1 cellular context compared by ENCODE assay signal in the genomic region with DNA sequence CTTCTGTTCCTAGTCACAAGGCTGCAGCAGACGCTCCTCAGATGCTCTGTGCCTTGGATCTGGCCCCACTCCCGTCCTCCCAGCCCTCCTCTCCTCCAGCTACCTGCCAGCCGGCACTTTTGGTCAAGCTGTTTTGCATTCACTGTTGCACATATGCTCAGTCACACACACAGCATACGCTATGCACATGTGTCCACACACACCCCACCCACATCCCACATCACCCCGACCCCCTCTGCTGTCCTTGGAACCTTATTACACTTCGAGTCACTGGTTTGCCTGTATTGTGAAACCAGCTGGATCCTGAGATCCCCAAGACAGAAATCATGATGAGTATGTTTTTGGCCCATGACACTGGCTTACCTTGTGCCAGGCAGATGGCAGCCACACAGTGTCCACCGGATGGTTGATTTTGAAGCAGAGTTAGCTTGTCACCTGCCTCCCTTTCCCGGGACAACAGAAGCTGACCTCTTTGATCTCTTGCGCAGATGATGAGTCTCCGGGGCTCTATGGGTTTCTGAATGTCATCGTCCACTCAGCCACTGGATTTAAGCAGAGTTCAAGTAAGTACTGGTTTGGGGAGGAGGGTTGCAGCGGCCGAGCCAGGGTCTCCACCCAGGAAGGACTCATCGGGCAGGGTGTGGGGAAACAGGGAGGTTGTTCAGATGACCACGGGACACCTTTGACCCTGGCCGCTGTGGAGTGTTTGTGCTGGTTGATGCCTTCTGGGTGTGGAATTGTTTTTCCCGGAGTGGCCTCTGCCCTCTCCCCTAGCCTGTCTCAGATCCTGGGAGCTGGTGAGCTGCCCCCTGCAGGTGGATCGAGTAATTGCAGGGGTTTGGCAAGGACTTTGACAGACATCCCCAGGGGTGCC.
A peak's percentile ranks its signal among the peaks of the same experiment; 100 is the strongest.
TF ChIP-seq lines count a peak whose summit lies in the region.

No MANE protein-coding gene starts in this region.

TF ChIP-seq in HepG2, 621 proteins besides CTCF, POLR2A, EP300 and RAD21 (continued from another document and continues in another):
- TF ChIP-seq RBM39 (IDR thresholded peaks at IDR 0.05; ENCODE audit: low read depth, low read length, poor library complexity, severe bottlenecking), result no peak
- TF ChIP-seq, protein P1, sequence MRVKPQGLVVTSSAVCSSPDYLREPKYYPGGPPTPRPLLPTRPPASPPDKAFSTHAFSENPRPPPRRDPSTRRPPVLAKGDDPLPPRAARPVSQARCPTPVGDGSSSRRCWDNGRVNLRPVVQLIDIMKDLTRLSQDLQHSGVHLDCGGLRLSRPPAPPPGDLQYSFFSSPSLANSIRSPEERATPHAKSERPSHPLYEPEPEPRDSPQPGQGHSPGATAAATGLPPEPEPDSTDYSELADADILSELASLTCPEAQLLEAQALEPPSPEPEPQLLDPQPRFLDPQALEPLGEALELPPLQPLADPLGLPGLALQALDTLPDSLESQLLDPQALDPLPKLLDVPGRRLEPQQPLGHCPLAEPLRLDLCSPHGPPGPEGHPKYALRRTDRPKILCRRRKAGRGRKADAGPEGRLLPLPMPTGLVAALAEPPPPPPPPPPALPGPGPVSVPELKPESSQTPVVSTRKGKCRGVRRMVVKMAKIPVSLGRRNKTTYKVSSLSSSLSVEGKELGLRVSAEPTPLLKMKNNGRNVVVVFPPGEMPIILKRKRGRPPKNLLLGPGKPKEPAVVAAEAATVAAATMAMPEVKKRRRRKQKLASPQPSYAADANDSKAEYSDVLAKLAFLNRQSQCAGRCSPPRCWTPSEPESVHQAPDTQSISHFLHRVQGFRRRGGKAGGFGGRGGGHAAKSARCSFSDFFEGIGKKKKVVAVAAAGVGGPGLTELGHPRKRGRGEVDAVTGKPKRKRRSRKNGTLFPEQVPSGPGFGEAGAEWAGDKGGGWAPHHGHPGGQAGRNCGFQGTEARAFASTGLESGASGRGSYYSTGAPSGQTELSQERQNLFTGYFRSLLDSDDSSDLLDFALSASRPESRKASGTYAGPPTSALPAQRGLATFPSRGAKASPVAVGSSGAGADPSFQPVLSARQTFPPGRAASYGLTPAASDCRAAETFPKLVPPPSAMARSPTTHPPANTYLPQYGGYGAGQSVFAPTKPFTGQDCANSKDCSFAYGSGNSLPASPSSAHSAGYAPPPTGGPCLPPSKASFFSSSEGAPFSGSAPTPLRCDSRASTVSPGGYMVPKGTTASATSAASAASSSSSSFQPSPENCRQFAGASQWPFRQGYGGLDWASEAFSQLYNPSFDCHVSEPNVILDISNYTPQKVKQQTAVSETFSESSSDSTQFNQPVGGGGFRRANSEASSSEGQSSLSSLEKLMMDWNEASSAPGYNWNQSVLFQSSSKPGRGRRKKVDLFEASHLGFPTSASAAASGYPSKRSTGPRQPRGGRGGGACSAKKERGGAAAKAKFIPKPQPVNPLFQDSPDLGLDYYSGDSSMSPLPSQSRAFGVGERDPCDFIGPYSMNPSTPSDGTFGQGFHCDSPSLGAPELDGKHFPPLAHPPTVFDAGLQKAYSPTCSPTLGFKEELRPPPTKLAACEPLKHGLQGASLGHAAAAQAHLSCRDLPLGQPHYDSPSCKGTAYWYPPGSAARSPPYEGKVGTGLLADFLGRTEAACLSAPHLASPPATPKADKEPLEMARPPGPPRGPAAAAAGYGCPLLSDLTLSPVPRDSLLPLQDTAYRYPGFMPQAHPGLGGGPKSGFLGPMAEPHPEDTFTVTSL (CRISPR knock-in tag; IDR thresholded peaks at IDR 0.05; ENCODE audit: borderline replicate concordance), result no peak
- TF ChIP-seq ZNF839 (CRISPR knock-in tag; IDR thresholded peaks at IDR 0.05; ENCODE audit: borderline replicate concordance), result no peak
- TF ChIP-seq, protein P2, sequence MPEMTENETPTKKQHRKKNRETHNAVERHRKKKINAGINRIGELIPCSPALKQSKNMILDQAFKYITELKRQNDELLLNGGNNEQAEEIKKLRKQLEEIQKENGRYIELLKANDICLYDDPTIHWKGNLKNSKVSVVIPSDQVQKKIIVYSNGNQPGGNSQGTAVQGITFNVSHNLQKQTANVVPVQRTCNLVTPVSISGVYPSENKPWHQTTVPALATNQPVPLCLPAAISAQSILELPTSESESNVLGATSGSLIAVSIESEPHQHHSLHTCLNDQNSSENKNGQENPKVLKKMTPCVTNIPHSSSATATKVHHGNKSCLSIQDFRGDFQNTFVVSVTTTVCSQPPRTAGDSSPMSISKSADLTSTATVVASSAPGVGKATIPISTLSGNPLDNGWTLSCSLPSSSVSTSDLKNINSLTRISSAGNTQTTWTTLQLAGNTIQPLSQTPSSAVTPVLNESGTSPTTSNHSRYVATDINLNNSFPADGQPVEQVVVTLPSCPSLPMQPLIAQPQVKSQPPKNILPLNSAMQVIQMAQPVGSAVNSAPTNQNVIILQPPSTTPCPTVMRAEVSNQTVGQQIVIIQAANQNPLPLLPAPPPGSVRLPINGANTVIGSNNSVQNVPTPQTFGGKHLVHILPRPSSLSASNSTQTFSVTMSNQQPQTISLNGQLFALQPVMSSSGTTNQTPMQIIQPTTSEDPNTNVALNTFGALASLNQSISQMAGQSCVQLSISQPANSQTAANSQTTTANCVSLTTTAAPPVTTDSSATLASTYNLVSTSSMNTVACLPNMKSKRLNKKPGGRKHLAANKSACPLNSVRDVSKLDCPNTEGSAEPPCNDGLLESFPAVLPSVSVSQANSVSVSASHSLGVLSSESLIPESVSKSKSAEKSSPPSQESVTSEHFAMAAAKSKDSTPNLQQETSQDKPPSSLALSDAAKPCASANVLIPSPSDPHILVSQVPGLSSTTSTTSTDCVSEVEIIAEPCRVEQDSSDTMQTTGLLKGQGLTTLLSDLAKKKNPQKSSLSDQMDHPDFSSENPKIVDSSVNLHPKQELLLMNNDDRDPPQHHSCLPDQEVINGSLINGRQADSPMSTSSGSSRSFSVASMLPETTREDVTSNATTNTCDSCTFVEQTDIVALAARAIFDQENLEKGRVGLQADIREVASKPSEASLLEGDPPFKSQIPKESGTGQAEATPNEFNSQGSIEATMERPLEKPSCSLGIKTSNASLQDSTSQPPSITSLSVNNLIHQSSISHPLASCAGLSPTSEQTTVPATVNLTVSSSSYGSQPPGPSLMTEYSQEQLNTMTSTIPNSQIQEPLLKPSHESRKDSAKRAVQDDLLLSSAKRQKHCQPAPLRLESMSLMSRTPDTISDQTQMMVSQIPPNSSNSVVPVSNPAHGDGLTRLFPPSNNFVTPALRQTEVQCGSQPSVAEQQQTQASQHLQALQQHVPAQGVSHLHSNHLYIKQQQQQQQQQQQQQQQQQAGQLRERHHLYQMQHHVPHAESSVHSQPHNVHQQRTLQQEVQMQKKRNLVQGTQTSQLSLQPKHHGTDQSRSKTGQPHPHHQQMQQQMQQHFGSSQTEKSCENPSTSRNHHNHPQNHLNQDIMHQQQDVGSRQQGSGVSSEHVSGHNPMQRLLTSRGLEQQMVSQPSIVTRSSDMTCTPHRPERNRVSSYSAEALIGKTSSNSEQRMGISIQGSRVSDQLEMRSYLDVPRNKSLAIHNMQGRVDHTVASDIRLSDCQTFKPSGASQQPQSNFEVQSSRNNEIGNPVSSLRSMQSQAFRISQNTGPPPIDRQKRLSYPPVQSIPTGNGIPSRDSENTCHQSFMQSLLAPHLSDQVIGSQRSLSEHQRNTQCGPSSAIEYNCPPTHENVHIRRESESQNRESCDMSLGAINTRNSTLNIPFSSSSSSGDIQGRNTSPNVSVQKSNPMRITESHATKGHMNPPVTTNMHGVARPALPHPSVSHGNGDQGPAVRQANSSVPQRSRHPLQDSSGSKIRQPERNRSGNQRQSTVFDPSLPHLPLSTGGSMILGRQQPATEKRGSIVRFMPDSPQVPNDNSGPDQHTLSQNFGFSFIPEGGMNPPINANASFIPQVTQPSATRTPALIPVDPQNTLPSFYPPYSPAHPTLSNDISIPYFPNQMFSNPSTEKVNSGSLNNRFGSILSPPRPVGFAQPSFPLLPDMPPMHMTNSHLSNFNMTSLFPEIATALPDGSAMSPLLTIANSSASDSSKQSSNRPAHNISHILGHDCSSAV (CRISPR knock-in tag; IDR thresholded peaks at IDR 0.05; ENCODE audit: borderline replicate concordance), result no peak
- TF ChIP-seq, protein P3, sequence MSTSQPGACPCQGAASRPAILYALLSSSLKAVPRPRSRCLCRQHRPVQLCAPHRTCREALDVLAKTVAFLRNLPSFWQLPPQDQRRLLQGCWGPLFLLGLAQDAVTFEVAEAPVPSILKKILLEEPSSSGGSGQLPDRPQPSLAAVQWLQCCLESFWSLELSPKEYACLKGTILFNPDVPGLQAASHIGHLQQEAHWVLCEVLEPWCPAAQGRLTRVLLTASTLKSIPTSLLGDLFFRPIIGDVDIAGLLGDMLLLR (CRISPR knock-in tag; IDR thresholded peaks at IDR 0.05), result no peak
- TF ChIP-seq, protein P4, sequence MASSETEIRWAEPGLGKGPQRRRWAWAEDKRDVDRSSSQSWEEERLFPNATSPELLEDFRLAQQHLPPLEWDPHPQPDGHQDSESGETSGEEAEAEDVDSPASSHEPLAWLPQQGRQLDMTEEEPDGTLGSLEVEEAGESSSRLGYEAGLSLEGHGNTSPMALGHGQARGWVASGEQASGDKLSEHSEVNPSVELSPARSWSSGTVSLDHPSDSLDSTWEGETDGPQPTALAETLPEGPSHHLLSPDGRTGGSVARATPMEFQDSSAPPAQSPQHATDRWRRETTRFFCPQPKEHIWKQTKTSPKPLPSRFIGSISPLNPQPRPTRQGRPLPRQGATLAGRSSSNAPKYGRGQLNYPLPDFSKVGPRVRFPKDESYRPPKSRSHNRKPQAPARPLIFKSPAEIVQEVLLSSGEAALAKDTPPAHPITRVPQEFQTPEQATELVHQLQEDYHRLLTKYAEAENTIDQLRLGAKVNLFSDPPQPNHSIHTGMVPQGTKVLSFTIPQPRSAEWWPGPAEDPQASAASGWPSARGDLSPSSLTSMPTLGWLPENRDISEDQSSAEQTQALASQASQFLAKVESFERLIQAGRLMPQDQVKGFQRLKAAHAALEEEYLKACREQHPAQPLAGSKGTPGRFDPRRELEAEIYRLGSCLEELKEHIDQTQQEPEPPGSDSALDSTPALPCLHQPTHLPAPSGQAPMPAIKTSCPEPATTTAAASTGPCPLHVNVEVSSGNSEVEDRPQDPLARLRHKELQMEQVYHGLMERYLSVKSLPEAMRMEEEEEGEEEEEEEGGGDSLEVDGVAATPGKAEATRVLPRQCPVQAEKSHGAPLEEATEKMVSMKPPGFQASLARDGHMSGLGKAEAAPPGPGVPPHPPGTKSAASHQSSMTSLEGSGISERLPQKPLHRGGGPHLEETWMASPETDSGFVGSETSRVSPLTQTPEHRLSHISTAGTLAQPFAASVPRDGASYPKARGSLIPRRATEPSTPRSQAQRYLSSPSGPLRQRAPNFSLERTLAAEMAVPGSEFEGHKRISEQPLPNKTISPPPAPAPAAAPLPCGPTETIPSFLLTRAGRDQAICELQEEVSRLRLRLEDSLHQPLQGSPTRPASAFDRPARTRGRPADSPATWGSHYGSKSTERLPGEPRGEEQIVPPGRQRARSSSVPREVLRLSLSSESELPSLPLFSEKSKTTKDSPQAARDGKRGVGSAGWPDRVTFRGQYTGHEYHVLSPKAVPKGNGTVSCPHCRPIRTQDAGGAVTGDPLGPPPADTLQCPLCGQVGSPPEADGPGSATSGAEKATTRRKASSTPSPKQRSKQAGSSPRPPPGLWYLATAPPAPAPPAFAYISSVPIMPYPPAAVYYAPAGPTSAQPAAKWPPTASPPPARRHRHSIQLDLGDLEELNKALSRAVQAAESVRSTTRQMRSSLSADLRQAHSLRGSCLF (CRISPR knock-in tag; IDR thresholded peaks at IDR 0.05; ENCODE audit: borderline replicate concordance), result no peak
- no peak for TF ChIP-seq ZFYVE20 (CRISPR knock-in tag; IDR thresholded peaks at IDR 0.05; ENCODE audit: borderline replicate concordance, low read depth)
- TF ChIP-seq ZNF724P (CRISPR knock-in tag; IDR thresholded peaks at IDR 0.05; ENCODE audit: borderline replicate concordance), result 0 out of 2 replicates have a peak, but pooled peaks have one; percentile 49
- TF ChIP-seq, protein P5, sequence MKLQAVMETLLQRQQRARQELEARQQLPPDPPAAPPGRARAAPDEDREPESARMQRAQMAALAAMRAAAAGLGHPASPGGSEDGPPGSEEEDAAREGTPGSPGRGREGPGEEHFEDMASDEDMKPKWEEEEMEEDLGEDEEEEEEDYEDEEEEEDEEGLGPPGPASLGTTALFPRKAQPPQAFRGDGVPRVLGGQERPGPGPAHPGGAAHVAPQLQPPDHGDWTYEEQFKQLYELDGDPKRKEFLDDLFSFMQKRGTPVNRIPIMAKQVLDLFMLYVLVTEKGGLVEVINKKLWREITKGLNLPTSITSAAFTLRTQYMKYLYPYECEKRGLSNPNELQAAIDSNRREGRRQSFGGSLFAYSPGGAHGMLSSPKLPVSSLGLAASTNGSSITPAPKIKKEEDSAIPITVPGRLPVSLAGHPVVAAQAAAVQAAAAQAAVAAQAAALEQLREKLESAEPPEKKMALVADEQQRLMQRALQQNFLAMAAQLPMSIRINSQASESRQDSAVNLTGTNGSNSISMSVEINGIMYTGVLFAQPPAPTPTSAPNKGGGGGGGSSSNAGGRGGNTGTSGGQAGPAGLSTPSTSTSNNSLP (IDR thresholded peaks at IDR 0.05; ENCODE audit: low read depth, low read length), result no peak
- TF ChIP-seq RELA (CRISPR knock-in tag; IDR thresholded peaks at IDR 0.05), result no peak
- TF ChIP-seq MYC (CRISPR knock-in tag; IDR thresholded peaks at IDR 0.05; ENCODE audit: borderline replicate concordance), result no peak
- TF ChIP-seq, protein P6, sequence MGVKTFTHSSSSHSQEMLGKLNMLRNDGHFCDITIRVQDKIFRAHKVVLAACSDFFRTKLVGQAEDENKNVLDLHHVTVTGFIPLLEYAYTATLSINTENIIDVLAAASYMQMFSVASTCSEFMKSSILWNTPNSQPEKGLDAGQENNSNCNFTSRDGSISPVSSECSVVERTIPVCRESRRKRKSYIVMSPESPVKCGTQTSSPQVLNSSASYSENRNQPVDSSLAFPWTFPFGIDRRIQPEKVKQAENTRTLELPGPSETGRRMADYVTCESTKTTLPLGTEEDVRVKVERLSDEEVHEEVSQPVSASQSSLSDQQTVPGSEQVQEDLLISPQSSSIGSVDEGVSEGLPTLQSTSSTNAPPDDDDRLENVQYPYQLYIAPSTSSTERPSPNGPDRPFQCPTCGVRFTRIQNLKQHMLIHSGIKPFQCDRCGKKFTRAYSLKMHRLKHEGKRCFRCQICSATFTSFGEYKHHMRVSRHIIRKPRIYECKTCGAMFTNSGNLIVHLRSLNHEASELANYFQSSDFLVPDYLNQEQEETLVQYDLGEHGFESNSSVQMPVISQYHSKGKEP (CRISPR knock-in tag; IDR thresholded peaks at IDR 0.05), result no peak
- no peak for TF ChIP-seq GZF1 (CRISPR knock-in tag; IDR thresholded peaks at IDR 0.05)
- no peak for TF ChIP-seq TAF15 (IDR thresholded peaks at IDR 0.05; ENCODE audit: low read depth, low read length, poor library complexity, severe bottlenecking)
- TF ChIP-seq NFIC (IDR thresholded peaks at IDR 0.05; ENCODE audit: low read length), result no peak
- peak; percentile 57; the same call in 1 of the 2 replicates for TF ChIP-seq HNF4A (CRISPR knock-in tag; IDR thresholded peaks at IDR 0.05)
- no peak for TF ChIP-seq PCBP1 (IDR thresholded peaks at IDR 0.05; ENCODE audit: borderline replicate concordance, low read depth, low read length)
- TF ChIP-seq ZNF546 (CRISPR knock-in tag; conservative IDR thresholded peaks at IDR 0.05), result peak; percentile 32; the same call in 1 of the 2 replicates
- TF ChIP-seq, protein P7, sequence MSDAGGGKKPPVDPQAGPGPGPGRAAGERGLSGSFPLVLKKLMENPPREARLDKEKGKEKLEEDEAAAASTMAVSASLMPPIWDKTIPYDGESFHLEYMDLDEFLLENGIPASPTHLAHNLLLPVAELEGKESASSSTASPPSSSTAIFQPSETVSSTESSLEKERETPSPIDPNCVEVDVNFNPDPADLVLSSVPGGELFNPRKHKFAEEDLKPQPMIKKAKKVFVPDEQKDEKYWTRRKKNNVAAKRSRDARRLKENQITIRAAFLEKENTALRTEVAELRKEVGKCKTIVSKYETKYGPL (CRISPR knock-in tag; IDR thresholded peaks at IDR 0.05), result no peak
- no peak for TF ChIP-seq ZNF562 (CRISPR knock-in tag; IDR thresholded peaks at IDR 0.05; ENCODE audit: borderline replicate concordance)
- no peak for TF ChIP-seq CBX1 (IDR thresholded peaks at IDR 0.05; ENCODE audit: low read depth)
- no peak for TF ChIP-seq HDAC6 (IDR thresholded peaks at IDR 0.05; ENCODE audit: low read depth, low read length)
- TF ChIP-seq KLF6 (CRISPR knock-in tag; IDR thresholded peaks at IDR 0.05), result no peak
